Comparison of ENCODE assay signal across 8 cellular contexts in genomic region chr12:7128681-7129593, GRCh38. TPM values are rescaled to one million over a fixed set of nuclear protein-coding genes. Genes with fewer than 3 reads are reported as not detected.
DNase-seq lines count a peak whose midpoint lies in the region; ATAC-seq and TF ChIP-seq lines count a peak whose summit lies in the region.

TSS of gene RBP5 (minus strand) at chr12:7128889. CDS start at chr12:7128775, 114 bp downstream.

- H3K9ac ChIP-seq in NT2/D1 (ENCODE audit: insufficient read length, low read depth), result peak within 1 kb of the TSS; percentile 76

- H3K27ac Mint-ChIP-seq in Calu3 (ENCODE audit: unreplicated experiment), result peak within 1 kb of the TSS; percentile 97
- H3K27ac Mint-ChIP-seq in osteocyte (ENCODE audit: unreplicated experiment), result no peak within 1 kb of the TSS

- H3K4me3 Mint-ChIP-seq in Calu3 (ENCODE audit: low read depth, unreplicated experiment) (peak within 1 kb of the TSS; percentile 97), osteocyte (ENCODE audit: unreplicated experiment) (peak within 1 kb of the TSS; percentile 75)

- peaks cover 20% of the 10 kb centered on the region for H3K4me1 Mint-ChIP-seq in Calu3 (ENCODE audit: low read depth, unreplicated experiment)
- H3K4me1 Mint-ChIP-seq in osteocyte (ENCODE audit: unreplicated experiment), result peaks cover 24% of the 10 kb centered on the region

- DNase-seq in Calu3, result no peak
- no peak for DNase-seq in NT2/D1 (ENCODE audit: low read depth, low spot score)
- DNase-seq in epithelial cell of esophagus (ENCODE audit: low read depth), result no peak
- DNase-seq in osteocyte (ENCODE audit: extremely low spot score, unreplicated experiment), result no peak
- no peak for DNase-seq in NCI-H146 (lab: John Stamatoyannopoulos, UW)
- DNase-seq in NCI-H1436 (lab: John Stamatoyannopoulos, UW), result no peak
- DNase-seq in activated CD8-positive, alpha-beta memory T cell treated with anti-CD3 and anti-CD28 coated beads, Interleukin-2, amount 50 U/mL, for 48 hours, result no peak

- H3K36me3 Mint-ChIP-seq in Calu3 (ENCODE audit: insufficient read depth, unreplicated experiment) (peaks cover 52% of the 10 kb centered on the region), osteocyte (ENCODE audit: unreplicated experiment) (peaks cover 4% of the 10 kb centered on the region)

- no peaks in the 10 kb centered on the region for H3K9me3 ChIP-seq in NT2/D1 (ENCODE audit: insufficient read depth, low read length)

- no peak for TF ChIP-seq CTCF in Calu3 (IDR thresholded peaks at IDR 0.05; ENCODE audit: unreplicated experiment)
- no peak for TF ChIP-seq CTCF in epithelial cell of esophagus (IDR thresholded peaks at IDR 0.05; ENCODE audit: insufficient read depth, low read depth, low read length, missing control alignments)
- no peak for TF ChIP-seq CTCF in osteocyte (IDR thresholded peaks at IDR 0.05)

- CTCF ChIA-PET in Calu3 (lab: Charles Lee), result no interaction called here

- intact Hi-C loops in Calu3 (cut with micrococcal nuclease; ENCODE audit: unreplicated experiment), result no loop called here

- no peak for ATAC-seq in GM18870 (IDR thresholded peaks at IDR 0.05; ENCODE audit: unreplicated experiment)

- H3K4me3 ChIP-seq in NT2/D1 (ENCODE audit: insufficient read length, low read depth) (peak within 1 kb of the TSS; percentile 73), epithelial cell of esophagus (ENCODE audit: low read length) (peak within 1 kb of the TSS; percentile 84)

- H3K27me3 Mint-ChIP-seq in Calu3 (ENCODE audit: unreplicated experiment) (no peaks in the 10 kb centered on the region), osteocyte (ENCODE audit: unreplicated experiment) (peaks cover 18% of the 10 kb centered on the region)

- H3K4me1 ChIP-seq in NT2/D1 (ENCODE audit: insufficient read depth, insufficient read length), result peaks cover 27% of the 10 kb centered on the region

- H3K27me3 ChIP-seq in NT2/D1 (ENCODE audit: insufficient read depth, insufficient read length), result peaks cover 26% of the 10 kb centered on the region

- H3K36me3 ChIP-seq in NT2/D1 (ENCODE audit: insufficient read depth, insufficient read length, low read length), result peaks cover 11% of the 10 kb centered on the region

- H3K9me3 Mint-ChIP-seq in Calu3 (ENCODE audit: low read depth, unreplicated experiment) (no peaks in the 10 kb centered on the region), osteocyte (ENCODE audit: unreplicated experiment) (no peaks in the 10 kb centered on the region)

- no TSS peak for BruUV-seq in Calu3 (replicated peaks; lab: Mats Ljungman, UMichigan)

RNA-seq across cellular contexts. Expression of gene RBP5, which starts in this region (rescaled TPM):
- total RNA-seq in Calu3 (2022) (0.81 and 2.3 TPM in 2 replicates), osteocyte (not detected in 2 replicates)
